17 cellular contexts compared by ENCODE assay signal in genomic region chr6:34855463-34855862, GRCh38.
"Had no signal": no experiment of that assay in that cellular context is flagged by ENCODE, and none has a peak within 500 bp of the region (broad histone marks: within the 10 kb centered on the region; RNA-seq: fewer than 3 reads in every experiment).

No MANE protein-coding gene starts in this region.

- H3K36me3 ChIP-seq: uterus had no signal

- H3K9me3 ChIP-seq: neutrophil, tibial artery, uterus had no signal

- H3K4me3 Mint-ChIP-seq: activated naive CD8-positive, alpha-beta T cell treated with anti-CD3 and anti-CD28 coated beads for 36 hours; activated T-helper 1 cell treated with anti-CD3 and anti-CD28 coated beads, Interleukin-12 subunit alpha, Interleukin-12 subunit beta, Interleukin-2, Interleukin-4 antibody, amounts not matched to agents 30 ng/mL and 10 ng/mL and 1 ng/mL, durations not matched to agents 14 hours and 24 hours and 36 hours; brain; memory B cell; T-helper 2 cell treated with Interferon-gamma antibody and Interleukin-4, amounts not matched to agents 5 μg/mL and 100 μg/mL, for 36 hours had no signal

- H3K4me1 ChIP-seq: tibial artery, uterus had no signal

- ATAC-seq: activated CD4-positive, CD25-positive, alpha-beta regulatory T cell treated with anti-CD3 and anti-CD28 coated beads, Interleukin-2, amount 50 U/mL, for 24 hours; left ventricle myocardium superior; naive thymus-derived CD8-positive, alpha-beta T cell had no signal

- H3K27ac Mint-ChIP-seq: activated naive CD8-positive, alpha-beta T cell treated with anti-CD3 and anti-CD28 coated beads for 36 hours; activated T-helper 1 cell treated with anti-CD3 and anti-CD28 coated beads, Interleukin-12 subunit alpha, Interleukin-12 subunit beta, Interleukin-2, Interleukin-4 antibody, amounts not matched to agents 30 ng/mL and 10 ng/mL and 1 ng/mL, durations not matched to agents 14 hours and 24 hours and 36 hours; brain; memory B cell; T-helper 2 cell treated with Interferon-gamma antibody and Interleukin-4, amounts not matched to agents 5 μg/mL and 100 μg/mL, for 36 hours had no signal

- H3K4me1 Mint-ChIP-seq: brain, memory B cell had no signal

- H3K9me3 Mint-ChIP-seq: activated naive CD8-positive, alpha-beta T cell treated with anti-CD3 and anti-CD28 coated beads for 36 hours; activated T-helper 1 cell treated with anti-CD3 and anti-CD28 coated beads, Interleukin-12 subunit alpha, Interleukin-12 subunit beta, Interleukin-2, Interleukin-4 antibody, amounts not matched to agents 30 ng/mL and 10 ng/mL and 1 ng/mL, durations not matched to agents 14 hours and 24 hours and 36 hours; brain; memory B cell; naive thymus-derived CD8-positive, alpha-beta T cell; T-helper 2 cell treated with Interferon-gamma antibody and Interleukin-4, amounts not matched to agents 5 μg/mL and 100 μg/mL, for 36 hours had no signal

- H3K27ac ChIP-seq: epithelial cell of prostate, neutrophil, tibial artery, uterus had no signal

- H3K27me3 ChIP-seq: neutrophil, tibial artery, uterus had no signal

- H3K4me3 ChIP-seq: tibial artery, uterus had no signal

- H3K27me3 Mint-ChIP-seq: activated naive CD8-positive, alpha-beta T cell treated with anti-CD3 and anti-CD28 coated beads for 36 hours; brain; memory B cell; naive thymus-derived CD8-positive, alpha-beta T cell had no signal

- DNase-seq: activated CD4-positive, alpha-beta T cell treated with anti-CD3 and anti-CD28 coated beads, Interleukin-2, amount 50 U/mL, for 1 hour; activated naive CD8-positive, alpha-beta T cell treated with anti-CD3 and anti-CD28 coated beads for 36 hours; effector CD8-positive, alpha-beta T cell; left ventricle myocardium superior; naive thymus-derived CD8-positive, alpha-beta T cell; stimulated activated CD4-positive, alpha-beta T cell treated with anti-CD3 and anti-CD28 coated beads, Interleukin-15, amount 100 ng/mL, for 24 hours; stimulated activated CD4-positive, alpha-beta T cell treated with anti-CD3 and anti-CD28 coated beads, Interleukin-4, amount 100 ng/mL, for 1 hour; stimulated activated naive CD4-positive, alpha-beta T cell; tibial artery; uterus had no signal
